1 cellular context compared by ENCODE assay signal in the genomic region with DNA sequence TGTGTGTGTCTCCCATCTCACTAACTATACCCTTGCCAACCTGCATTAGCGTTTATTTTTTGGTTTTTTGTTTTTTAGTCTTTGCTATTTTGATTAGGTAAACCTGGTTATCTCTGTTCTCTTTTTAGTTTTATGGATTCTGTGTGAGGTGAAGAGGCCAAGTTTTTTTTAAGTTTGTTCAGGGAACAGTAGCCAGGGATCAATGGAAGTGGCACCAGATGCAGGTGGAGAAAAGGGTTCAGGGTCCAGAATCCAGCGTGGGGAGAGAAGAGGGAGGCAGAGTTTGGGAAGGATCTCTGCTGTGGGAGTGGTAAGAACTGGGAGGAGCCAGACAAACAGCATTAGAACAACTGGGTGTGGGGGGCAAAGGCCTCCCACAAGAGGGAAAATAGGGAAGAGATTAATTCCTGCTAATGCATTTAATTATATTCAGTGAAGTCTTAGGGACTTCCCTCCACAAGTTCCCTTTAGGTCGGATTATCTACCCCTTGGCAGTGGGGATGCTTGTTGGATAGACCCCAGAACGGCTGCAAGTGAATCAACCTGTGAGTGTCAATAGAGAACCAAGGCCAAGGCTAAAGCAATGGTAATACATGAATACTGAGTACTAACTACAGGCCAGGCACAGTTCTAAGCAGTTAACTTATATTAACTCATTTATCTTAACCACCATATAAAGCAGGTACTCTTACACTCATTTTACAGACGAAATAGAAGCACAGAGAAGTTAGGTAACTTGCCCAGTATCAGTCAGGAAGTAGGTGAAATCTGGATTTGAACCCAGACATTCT.
TF ChIP-seq lines count a peak whose summit lies in the region.

No MANE protein-coding gene starts in this region.

TF ChIP-seq in WTC11, 78 proteins besides CTCF, POLR2A, EP300 and RAD21 (continued from another document):
- no peak for TF ChIP-seq ATF1 (CRISPR knock-in tag; IDR thresholded peaks at IDR 0.05)
- TF ChIP-seq CREM (CRISPR knock-in tag; IDR thresholded peaks at IDR 0.05), result no peak
- no peak for TF ChIP-seq TP53 (CRISPR knock-in tag; IDR thresholded peaks at IDR 0.05)
- no peak for TF ChIP-seq RORB (CRISPR knock-in tag; IDR thresholded peaks at IDR 0.05)
- TF ChIP-seq GABPB1 (CRISPR knock-in tag; IDR thresholded peaks at IDR 0.05), result no peak
- no peak for TF ChIP-seq PRRX2 (CRISPR knock-in tag; IDR thresholded peaks at IDR 0.05)
- TF ChIP-seq, protein P1, sequence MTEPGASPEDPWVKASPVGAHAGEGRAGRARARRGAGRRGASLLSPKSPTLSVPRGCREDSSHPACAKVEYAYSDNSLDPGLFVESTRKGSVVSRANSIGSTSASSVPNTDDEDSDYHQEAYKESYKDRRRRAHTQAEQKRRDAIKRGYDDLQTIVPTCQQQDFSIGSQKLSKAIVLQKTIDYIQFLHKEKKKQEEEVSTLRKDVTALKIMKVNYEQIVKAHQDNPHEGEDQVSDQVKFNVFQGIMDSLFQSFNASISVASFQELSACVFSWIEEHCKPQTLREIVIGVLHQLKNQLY (CRISPR knock-in tag; IDR thresholded peaks at IDR 0.05), result no peak
- TF ChIP-seq, protein P2, sequence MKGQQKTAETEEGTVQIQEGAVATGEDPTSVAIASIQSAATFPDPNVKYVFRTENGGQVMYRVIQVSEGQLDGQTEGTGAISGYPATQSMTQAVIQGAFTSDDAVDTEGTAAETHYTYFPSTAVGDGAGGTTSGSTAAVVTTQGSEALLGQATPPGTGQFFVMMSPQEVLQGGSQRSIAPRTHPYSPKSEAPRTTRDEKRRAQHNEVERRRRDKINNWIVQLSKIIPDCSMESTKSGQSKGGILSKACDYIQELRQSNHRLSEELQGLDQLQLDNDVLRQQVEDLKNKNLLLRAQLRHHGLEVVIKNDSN (CRISPR knock-in tag; IDR thresholded peaks at IDR 0.05), result no peak
- no peak for TF ChIP-seq ESRRA (CRISPR knock-in tag; IDR thresholded peaks at IDR 0.05; ENCODE audit: borderline replicate concordance)
- TF ChIP-seq ZBTB21 (CRISPR knock-in tag; IDR thresholded peaks at IDR 0.05; ENCODE audit: borderline replicate concordance), result no peak
- TF ChIP-seq, protein P3, sequence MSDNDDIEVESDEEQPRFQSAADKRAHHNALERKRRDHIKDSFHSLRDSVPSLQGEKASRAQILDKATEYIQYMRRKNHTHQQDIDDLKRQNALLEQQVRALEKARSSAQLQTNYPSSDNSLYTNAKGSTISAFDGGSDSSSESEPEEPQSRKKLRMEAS (CRISPR knock-in tag; IDR thresholded peaks at IDR 0.05), result no peak
- TF ChIP-seq ELF4 (CRISPR knock-in tag; IDR thresholded peaks at IDR 0.05; ENCODE audit: low read depth), result no peak
- no peak for TF ChIP-seq JUN (CRISPR knock-in tag; IDR thresholded peaks at IDR 0.05)
TF ChIP-seq in WTC11: peak in this region for 0.
